Comparison of ENCODE assay signal across 7 cellular contexts in genomic region chr14:101948666-101949205, GRCh38. TPM values are rescaled to one million over a fixed set of nuclear protein-coding genes. Genes with fewer than 3 reads are reported as not detected.
A peak's percentile ranks its signal among the peaks of the same experiment; 100 is the strongest.
DNase-seq lines count a peak whose midpoint lies in the region; ATAC-seq and TF ChIP-seq lines count a peak whose summit lies in the region.

No MANE protein-coding gene starts in this region.

- POLR2A ChIA-PET in activated CD8-positive, alpha-beta T cell treated with anti-CD3 and anti-CD28 coated beads, Interleukin-2, amount 10 ng/mL, durations not matched to agents 7 days and 5 days (lab: Charles Lee) = interaction anchor here (0.6 to 2.7 kb wide), 17 partner anchors 8 to 414 kb away, joined by 3 to 17 read pairs (median 3); partner anchors contain the start of genes CINP, DYNC1H1 and TECPR2

- H3K4me3 Mint-ChIP-seq in activated CD8-positive, alpha-beta T cell treated with anti-CD3 and anti-CD28 coated beads, Interleukin-2, amount 10 ng/mL, durations not matched to agents 7 days and 5 days = peak overlapping the region; percentile 97

- DNase-seq in activated CD8-positive, alpha-beta T cell treated with anti-CD3 and anti-CD28 coated beads, Interleukin-2, amount 10 ng/mL, durations not matched to agents 7 days and 5 days = no peak
- DNase-seq in right cardiac atrium (peak; percentile 38 to 76 (median 68)), smooth muscle cell (lab: John Stamatoyannopoulos, UW; ENCODE audit: unreplicated experiment) (no peak), NCI-H1105 (lab: John Stamatoyannopoulos, UW) (no peak), NCI-H2227 (lab: John Stamatoyannopoulos, UW; ENCODE audit: unreplicated experiment) (no peak)

- peaks cover 16% of the 10 kb centered on the region for H3K27me3 Mint-ChIP-seq in activated CD8-positive, alpha-beta T cell treated with anti-CD3 and anti-CD28 coated beads, Interleukin-2, amount 10 ng/mL, durations not matched to agents 7 days and 5 days (ENCODE audit: low read depth)

- H3K27ac Mint-ChIP-seq in activated CD8-positive, alpha-beta T cell treated with anti-CD3 and anti-CD28 coated beads, Interleukin-2, amount 10 ng/mL, durations not matched to agents 7 days and 5 days = peak overlapping the region; percentile 97

- H3K36me3 Mint-ChIP-seq in activated CD8-positive, alpha-beta T cell treated with anti-CD3 and anti-CD28 coated beads, Interleukin-2, amount 10 ng/mL, durations not matched to agents 7 days and 5 days (ENCODE audit: low read depth) = no peaks in the 10 kb centered on the region

- H3K4me1 ChIP-seq in right cardiac atrium (ENCODE audit: control insufficient read depth, insufficient read depth, low read length) = peaks cover 8% of the 10 kb centered on the region
- peaks cover 6% of the 10 kb centered on the region for H3K4me1 ChIP-seq in smooth muscle cell (ENCODE audit: low read depth)

- peaks cover 8% of the 10 kb centered on the region for H3K79me2 ChIP-seq in smooth muscle cell (ENCODE audit: low read depth)

- peak overlapping the region; percentile 88 for H3K4me2 ChIP-seq in smooth muscle cell

- H4K20me1 ChIP-seq in smooth muscle cell (ENCODE audit: low read depth) = no peaks in the 10 kb centered on the region

- H3K27ac ChIP-seq in right cardiac atrium (ENCODE audit: low read length) (peak overlapping the region; percentile 87), smooth muscle cell (ENCODE audit: low read depth) (peak overlapping the region; percentile 96)

- no peak for TF ChIP-seq CTCF in smooth muscle cell (IDR thresholded peaks at IDR 0.05; ENCODE audit: borderline replicate concordance, insufficient read depth, poor library complexity, severe bottlenecking)

- H3K9me3 Mint-ChIP-seq in activated CD8-positive, alpha-beta T cell treated with anti-CD3 and anti-CD28 coated beads, Interleukin-2, amount 10 ng/mL, durations not matched to agents 7 days and 5 days (ENCODE audit: insufficient read depth) = no peaks in the 10 kb centered on the region

- H3K27me3 ChIP-seq in right cardiac atrium (ENCODE audit: control insufficient read depth, insufficient read depth) (no peaks in the 10 kb centered on the region), smooth muscle cell (ENCODE audit: low read depth) (no peaks in the 10 kb centered on the region)

- H3K9me3 ChIP-seq in right cardiac atrium (ENCODE audit: control insufficient read depth, low read length) = no peaks in the 10 kb centered on the region
- H3K9me3 ChIP-seq in smooth muscle cell (replicated peaks; ENCODE audit: low read depth) = no peaks in the 10 kb centered on the region

- intact Hi-C loops in right cardiac atrium (cut with DNase I) = loop anchor here in 1 of 4 donors (5.0 kb wide), 1 partner anchor 176 kb away; no protein-coding TSS in a partner anchor

- CTCF ChIA-PET in activated CD8-positive, alpha-beta T cell treated with anti-CD3 and anti-CD28 coated beads, Interleukin-2, amount 10 ng/mL, durations not matched to agents 7 days and 5 days (lab: Charles Lee) = interaction anchor here (0.6 to 2.3 kb wide), 6 partner anchors 13 to 371 kb away, joined by 3 to 12 read pairs (median 4); no protein-coding TSS in a partner anchor

- H3K4me3 ChIP-seq in right cardiac atrium (ENCODE audit: low read length) (peak overlapping the region; percentile 64), smooth muscle cell (peak overlapping the region; percentile 72)

- no peaks in the 10 kb centered on the region for H3F3A ChIP-seq in smooth muscle cell (ENCODE audit: low read depth)

- 8% methylated on average over 29 of the region's 29 CpGs for WGBS in right cardiac atrium
- WGBS in smooth muscle cell (ENCODE audit: low lambda C conversion rate) = 25% methylated on average over 29 of the region's 29 CpGs

- H3K36me3 ChIP-seq in smooth muscle cell (ENCODE audit: low read depth) = no peaks in the 10 kb centered on the region

- peak; percentile 12 for ATAC-seq in HG02938 (IDR thresholded peaks at IDR 0.05; ENCODE audit: unreplicated experiment)
- ATAC-seq in activated CD8-positive, alpha-beta T cell treated with anti-CD3 and anti-CD28 coated beads, Interleukin-2, amount 10 ng/mL, durations not matched to agents 7 days and 5 days = no peak
- no peak for ATAC-seq in right cardiac atrium
- no peak for ATAC-seq in HG02759 (IDR thresholded peaks at IDR 0.05; ENCODE audit: unreplicated experiment)

- H2AFZ ChIP-seq in smooth muscle cell (ENCODE audit: low read depth) = peak overlapping the region; percentile 60

- H3K9ac ChIP-seq in smooth muscle cell (ENCODE audit: low read depth) = peak overlapping the region; percentile 94

- H3K4me1 Mint-ChIP-seq in activated CD8-positive, alpha-beta T cell treated with anti-CD3 and anti-CD28 coated beads, Interleukin-2, amount 10 ng/mL, durations not matched to agents 7 days and 5 days (ENCODE audit: low read depth) = peaks cover 18% of the 10 kb centered on the region

RNA-seq across cellular contexts. Expression of gene DYNC1H1, which starts 15.6 kb away (rescaled TPM):
- total RNA-seq in activated CD8-positive, alpha-beta T cell treated with anti-CD3 and anti-CD28 coated beads, Interleukin-2, amount 10 ng/mL, durations not matched to agents 7 days and 5 days = 100 to 1,000 TPM; 271 to 274 TPM
- total RNA-seq in right cardiac atrium = 100 to 1,000 TPM; 287 to 411 (median 341) TPM
- 188 TPM for polyA plus RNA-seq in right cardiac atrium
- 399 and 408 TPM in 2 replicates for total RNA-seq in smooth muscle cell
- 137 and 172 TPM in 2 replicates for polyA plus RNA-seq in smooth muscle cell

Comparison
In these comparisons a context has a peak if more than half of its experiments do, and no peak if none do; other contexts are left out.
1. DNase-seq: peak in right cardiac atrium (3 of 3); none in activated CD8-positive, alpha-beta T cell treated with anti-CD3 and anti-CD28 coated beads, Interleukin-2, amount 10 ng/mL, durations not matched to agents 7 days and 5 days (single experiment), smooth muscle cell (single experiment), NCI-H1105 (single experiment) and NCI-H2227 (single experiment).